8 cellular contexts compared by ENCODE assay signal in genomic region chr18:58135806-58136331, GRCh38.
DNase-seq lines count a peak whose midpoint lies in the region; ATAC-seq and TF ChIP-seq lines count a peak whose summit lies in the region.

No MANE protein-coding gene starts in this region.

- no peaks in the 10 kb centered on the region for H3K36me3 Mint-ChIP-seq in activated naive CD4-positive, alpha-beta T cell treated with anti-CD3 and anti-CD28 coated beads for 36 hours (ENCODE audit: low read depth)

- H3K4me1 ChIP-seq in Panc1 (ENCODE audit: control insufficient read depth, insufficient read depth, low read length) = no peaks in the 10 kb centered on the region
- H3K4me1 ChIP-seq in cardiac muscle cell (ENCODE audit: low read depth) = no peaks in the 10 kb centered on the region
- H3K4me1 ChIP-seq in psoas muscle = no peaks in the 10 kb centered on the region

- no peak overlapping the region for H3K4me3 Mint-ChIP-seq in activated naive CD4-positive, alpha-beta T cell treated with anti-CD3 and anti-CD28 coated beads for 36 hours

- intact Hi-C loops in Panc1 (cut with micrococcal nuclease; ENCODE audit: unreplicated experiment) = no loop called here
- intact Hi-C loops in activated naive CD4-positive, alpha-beta T cell treated with anti-CD3 and anti-CD28 coated beads for 36 hours (cut with micrococcal nuclease) = loop anchor here (1.0 to 5.0 kb wide), 6 partner anchors 45 to 506 kb away; no protein-coding TSS in a partner anchor
- intact Hi-C loops in psoas muscle (cut with DNase I) = loop anchor here in 1 of 2 donors (5.0 kb wide), 1 partner anchor 186 kb away; no protein-coding TSS in a partner anchor

- in situ Hi-C loops in Panc1 (cut with HindIII; ENCODE audit: low pct_unique_long_range_greater_than_20kb, low sequenced_read_pairs) = no loop called here

- H3K27ac Mint-ChIP-seq in activated naive CD4-positive, alpha-beta T cell treated with anti-CD3 and anti-CD28 coated beads for 36 hours = no peak overlapping the region

- peaks cover 9% of the 10 kb centered on the region for H3K27me3 Mint-ChIP-seq in activated naive CD4-positive, alpha-beta T cell treated with anti-CD3 and anti-CD28 coated beads for 36 hours (ENCODE audit: low read depth)

- WGBS in psoas muscle, 3 donors = 34 to 37% (median 36%) methylated on average over 5 of the region's 5 CpGs

- H3K27ac ChIP-seq in Panc1 (ENCODE audit: low read length) = no peak overlapping the region
- no peak overlapping the region for H3K27ac ChIP-seq in cardiac muscle cell
- no peak overlapping the region for H3K27ac ChIP-seq in psoas muscle

- no peaks in the 10 kb centered on the region for H3K36me3 ChIP-seq in Panc1 (ENCODE audit: control insufficient read depth, insufficient read depth, low read length)
- no peaks in the 10 kb centered on the region for H3K36me3 ChIP-seq in cardiac muscle cell
- H3K36me3 ChIP-seq in psoas muscle (ENCODE audit: insufficient read depth in 1 of 2, low read depth in 1 of 2) = no peaks in the 10 kb centered on the region

- H3K4me3 ChIP-seq in Panc1 (ENCODE audit: low read depth in 2 of 2, low read length in 2 of 2) (no peak overlapping the region), cardiac muscle cell (no peak overlapping the region), psoas muscle (no peak overlapping the region)

- TF ChIP-seq CTCF in Panc1 (IDR thresholded peaks at IDR 0.05) (peak; percentile 77), cardiac muscle cell (IDR thresholded peaks at IDR 0.05; ENCODE audit: low read depth, low read length) (peak; percentile 86), psoas muscle (IDR thresholded peaks at IDR 0.05) (peak; percentile 71)

- peak; percentile 76 for TF ChIP-seq RAD21 in Ishikawa (IDR thresholded peaks at IDR 0.05; ENCODE audit: low read depth)

- POLR2A ChIA-PET in Panc1 (lab: Charles Lee) = no interaction called here

- no peaks in the 10 kb centered on the region for H3K9me3 Mint-ChIP-seq in activated naive CD4-positive, alpha-beta T cell treated with anti-CD3 and anti-CD28 coated beads for 36 hours

- no peak for TF ChIP-seq EP300 in Ishikawa (IDR thresholded peaks at IDR 0.05; ENCODE audit: borderline replicate concordance)

- H3K4me1 Mint-ChIP-seq in activated naive CD4-positive, alpha-beta T cell treated with anti-CD3 and anti-CD28 coated beads for 36 hours (ENCODE audit: low read depth) = peaks cover 7% of the 10 kb centered on the region

- H3K9me3 ChIP-seq in Panc1 (ENCODE audit: control insufficient read depth, insufficient read depth, low read depth, low read length) (no peaks in the 10 kb centered on the region), cardiac muscle cell (ENCODE audit: low read depth) (no peaks in the 10 kb centered on the region), psoas muscle (no peaks in the 10 kb centered on the region)

- H3K27me3 ChIP-seq in Panc1 (ENCODE audit: control insufficient read depth, insufficient read depth, low read length) (no peaks in the 10 kb centered on the region), cardiac muscle cell (no peaks in the 10 kb centered on the region), psoas muscle (ENCODE audit: insufficient read depth in 3 of 3, low read length in 2 of 3) (no peaks in the 10 kb centered on the region)

- DNase-seq in D341Med (ENCODE audit: low spot score) (peak; percentile 84), Panc1 (ENCODE audit: low read depth, low spot score) (peak; percentile 48), cardiac muscle cell (ENCODE audit: low read depth in 1 of 2, low spot score in 1 of 2) (peak; percentile 71 to 79), psoas muscle (no peak)
- DNase-seq in activated naive CD4-positive, alpha-beta T cell treated with anti-CD3 and anti-CD28 coated beads for 36 hours = peak; percentile 74

- CTCF ChIA-PET in Panc1 (lab: Charles Lee) = interaction anchor here (0.9 kb wide), 2 partner anchors 43 to 45 kb away, joined by 3 read pairs; no protein-coding TSS in a partner anchor
- CTCF ChIA-PET in activated naive CD4-positive, alpha-beta T cell treated with anti-CD3 and anti-CD28 coated beads for 36 hours (lab: Charles Lee) = interaction anchor here (0.6 to 4.0 kb wide), 22 partner anchors 8 to 312 kb away, joined by 3 to 15 read pairs (median 4); partner anchors contain the start of gene NEDD4L

- no TSS peak for BruUV-seq in Panc1 (replicated peaks; lab: Mats Ljungman, UMichigan)

- peak; percentile 81 for ATAC-seq in GM21367 (IDR thresholded peaks at IDR 0.05; ENCODE audit: unreplicated experiment)
- ATAC-seq in Panc1 = peak; percentile 72
- ATAC-seq in psoas muscle = peak; percentile 22 to 80 (median 60)
- no peak for ATAC-seq in HG02970 (IDR thresholded peaks at IDR 0.05; ENCODE audit: low FRiP score, unreplicated experiment)

TF ChIP-seq in Ishikawa, 13 proteins besides CTCF, POLR2A, EP300 and RAD21:
- no peak for TF ChIP-seq REST (IDR thresholded peaks at IDR 0.05; ENCODE audit: low read depth)
- no peak for TF ChIP-seq USF1 (IDR thresholded peaks at IDR 0.05)
- no peak for TF ChIP-seq CREB1 (IDR thresholded peaks at IDR 0.05; ENCODE audit: low read depth)
- TF ChIP-seq TAF1 (IDR thresholded peaks at IDR 0.05; ENCODE audit: low read depth) = no peak
- TF ChIP-seq TCF12 (IDR thresholded peaks at IDR 0.05; ENCODE audit: low read depth) = no peak
- TF ChIP-seq CEBPB (IDR thresholded peaks at IDR 0.05) = no peak
- TF ChIP-seq EGR1 (IDR thresholded peaks at IDR 0.05) = no peak
- TF ChIP-seq NFIC (IDR thresholded peaks at IDR 0.05) = no peak
- TF ChIP-seq TEAD4 (IDR thresholded peaks at IDR 0.05) = no peak
- TF ChIP-seq ZBTB7A (IDR thresholded peaks at IDR 0.05; ENCODE audit: low read depth) = no peak
- no peak for TF ChIP-seq YY1 (IDR thresholded peaks at IDR 0.05; ENCODE audit: low read depth)
- no peak for TF ChIP-seq FOXM1 (IDR thresholded peaks at IDR 0.05; ENCODE audit: borderline replicate concordance, low read depth)
- TF ChIP-seq MAX (IDR thresholded peaks at IDR 0.05) = no peak

Comparison
In these comparisons a context has a peak if more than half of its experiments do, and no peak if none do; other contexts are left out.
1. DNase-seq: peak in D341Med (single experiment), Panc1 (single experiment), activated naive CD4-positive, alpha-beta T cell treated with anti-CD3 and anti-CD28 coated beads for 36 hours (single experiment) and cardiac muscle cell (2 of 2); none in psoas muscle (0 of 2).
2. Peak in every context shown above with its lines, with median percentiles within 50 percentile points of each other: CTCF ChIP-seq.